Comparison of ENCODE assay signal across 16 cellular contexts in genomic region chr1:150554086-150554452, GRCh38. TPM values are rescaled to one million over a fixed set of nuclear protein-coding genes. Genes with fewer than 3 reads are reported as not detected.
DNase-seq lines count a peak whose midpoint lies in the region; ATAC-seq, FAIRE-seq and TF ChIP-seq lines count a peak whose summit lies in the region.
"Had no signal": no experiment of that assay in that cellular context is flagged by ENCODE, and none has a peak within 500 bp of the region (broad histone marks: within the 10 kb centered on the region; RNA-seq: fewer than 3 reads in every experiment).

No MANE protein-coding gene starts in this region.

- in situ Hi-C loops in gastrocnemius medialis (cut with MboI; ENCODE audit: low sequenced_read_pairs in 4 of 4) = no loop called here

- FAIRE-seq in kidney (lab: Jason Lieb, UNC) = no peak
- FAIRE-seq: A549 had no signal

- no peak for TF ChIP-seq POLR2A in gastrocnemius medialis (IDR thresholded peaks at IDR 0.05)

- H3K4me1 ChIP-seq in BLaER1 treated with 17β-estradiol and CSF1 and Interleukin-3, amounts not matched to agents 10 nM and 100 nM = peaks cover 46 to 92% (median 68%) of the 10 kb centered on the region in 10 experiments
- peaks cover 49% of the 10 kb centered on the region for H3K4me1 ChIP-seq in adipocyte (ENCODE audit: control insufficient read depth, insufficient read depth, low read length)
- peaks cover 7 to 11% of the 10 kb centered on the region in 2 donors for H3K4me1 ChIP-seq in kidney (ENCODE audit: control insufficient read depth in 1 of 2, insufficient read depth in 1 of 2, low read depth in 1 of 2, low read length in 2 of 2)
- H3K4me1 ChIP-seq in gastrocnemius medialis = peaks cover 29 to 31% of the 10 kb centered on the region in 2 donors

- peaks cover 0 to 33% (median 9%) of the 10 kb centered on the region in 11 experiments; a peak in 10 of 22 replicates for H4K20me1 ChIP-seq in BLaER1 treated with 17β-estradiol and CSF1 and Interleukin-3, amounts not matched to agents 10 nM and 100 nM

- H3K9ac ChIP-seq in BLaER1 treated with 17β-estradiol and CSF1 and Interleukin-3, amounts not matched to agents 10 nM and 100 nM = peak overlapping the region; percentile 73 to 86 (median 81); a peak in 20 of 22 replicates
- H3K9ac ChIP-seq in adipocyte (ENCODE audit: low read length) = peak overlapping the region; percentile 83
- no peak overlapping the region for H3K9ac ChIP-seq in kidney (ENCODE audit: low read length in 2 of 2)

- no peaks in the 10 kb centered on the region for H3K9me3 ChIP-seq in BLaER1 treated with 17β-estradiol and CSF1 and Interleukin-3, amounts not matched to agents 10 nM and 100 nM (replicated peaks in 1 of 11)
- H3K9me3 ChIP-seq in adipocyte (ENCODE audit: control insufficient read depth, low read length) = no peaks in the 10 kb centered on the region
- H3K9me3 ChIP-seq in kidney (ENCODE audit: control insufficient read depth in 1 of 2, low read length in 2 of 2) = no peaks in the 10 kb centered on the region
- H3K9me3 ChIP-seq in gastrocnemius medialis = no peaks in the 10 kb centered on the region
- H3K9me3 ChIP-seq: A549 had no signal

- ATAC-seq in gastrocnemius medialis (no peak), HG03460 (IDR thresholded peaks at IDR 0.05; ENCODE audit: unreplicated experiment) (no peak), GM19455 (IDR thresholded peaks at IDR 0.05; ENCODE audit: unreplicated experiment) (no peak)
- ATAC-seq: A549 had no signal

- DNase-seq in adipocyte (ENCODE audit: low read depth) (no peak), kidney (peak; percentile 66), gastrocnemius medialis (no peak), GM19240 (ENCODE audit: insufficient read length, low spot score) (no peak), NCI-H146 treated with DMSO at 0.1 percent for 48 hours (lab: John Stamatoyannopoulos, UW; ENCODE audit: unreplicated experiment) (no peak)
- DNase-seq: HCEC 1CT, NCI-H1436, NCI-H2081 treated with DMSO at 0.1 percent for 48 hours, NCI-H524 treated with DMSO at 0.1 percent for 48 hours, PC-9 had no signal

- H3K4me2 ChIP-seq in BLaER1 treated with 17β-estradiol and CSF1 and Interleukin-3, amounts not matched to agents 10 nM and 100 nM = peak overlapping the region in 10 of 11 experiments; percentile 87 to 98 (median 94); a peak in 19 of 22 replicates
- H3K4me2 ChIP-seq: A549 had no signal

- TF ChIP-seq CTCF in kidney (IDR thresholded peaks at IDR 0.05; ENCODE audit: borderline replicate concordance, extremely low read depth, insufficient read depth) (no peak), gastrocnemius medialis (IDR thresholded peaks at IDR 0.05 in 4 of 5, conservative IDR thresholded peaks at IDR 0.05 in 1 of 5) (no peak)

- intact Hi-C loops in kidney (cut with DNase I) = no loop called here
- intact Hi-C loops in gastrocnemius medialis (cut with DNase I; ENCODE audit: low total_unique reads) = no loop called here

- H3K27ac ChIP-seq in BLaER1 treated with 17β-estradiol and CSF1 and Interleukin-3, amounts not matched to agents 10 nM and 100 nM = peak overlapping the region; percentile 83 to 96 (median 90)
- H3K27ac ChIP-seq in kidney (ENCODE audit: low read depth in 2 of 2, low read length in 2 of 2) (no peak overlapping the region), gastrocnemius medialis (peak overlapping the region; percentile 8 to 92 (median 90))
- H3K27ac ChIP-seq: PC-9 had no signal

- peaks cover 0 to 60% (median 14%) of the 10 kb centered on the region in 11 experiments; a peak in 13 of 22 replicates for H3K36me3 ChIP-seq in BLaER1 treated with 17β-estradiol and CSF1 and Interleukin-3, amounts not matched to agents 10 nM and 100 nM
- H3K36me3 ChIP-seq in adipocyte (ENCODE audit: control insufficient read depth, insufficient read depth, low read length, severe bottlenecking) (peaks cover 31% of the 10 kb centered on the region), kidney (ENCODE audit: control insufficient read depth in 1 of 2, insufficient read depth in 2 of 2, low read length in 2 of 2) (peaks cover 4 to 5% of the 10 kb centered on the region in 2 donors), gastrocnemius medialis (no peaks in the 10 kb centered on the region)

- peaks cover 0 to 4% (median 0%) of the 10 kb centered on the region in 11 experiments; a peak in 2 of 22 replicates for H3K27me3 ChIP-seq in BLaER1 treated with 17β-estradiol and CSF1 and Interleukin-3, amounts not matched to agents 10 nM and 100 nM
- no peaks in the 10 kb centered on the region for H3K27me3 ChIP-seq in adipocyte (replicated peaks; ENCODE audit: control insufficient read depth, insufficient read depth, low read length)
- no peaks in the 10 kb centered on the region for H3K27me3 ChIP-seq in gastrocnemius medialis

- peak overlapping the region in 3 of 10 experiments; percentile 39 to 70 (median 60); a peak in 5 of 20 replicates for H3K4me3 ChIP-seq in BLaER1 treated with 17β-estradiol and CSF1 and Interleukin-3, amounts not matched to agents 10 nM and 100 nM
- H3K4me3 ChIP-seq in adipocyte (ENCODE audit: low read length) (no peak overlapping the region), kidney (ENCODE audit: low read length in 2 of 2) (no peak overlapping the region), gastrocnemius medialis (no peak overlapping the region)
- H3K4me3 ChIP-seq: A549, PC-9 had no signal

RNA-seq across cellular contexts. Expression of gene ADAMTSL4, which starts 4.9 kb away (rescaled TPM):
- total RNA-seq in kidney = 20.0 TPM
- polyA plus RNA-seq in kidney (ENCODE audit: insufficient read depth, low read depth, low replicate concordance) = 6.9 TPM
- 10 to 100 TPM in 2 of 4 donors, 1 to 10 TPM in 2; 5.6 to 30.0 (median 10.7) TPM for total RNA-seq in gastrocnemius medialis
- total RNA-seq: HT-29 had no signal

RNA-seq across cellular contexts. Expression of gene MCL1, which starts 25.3 kb away (rescaled TPM):
- total RNA-seq in kidney (253 TPM), gastrocnemius medialis (100 to 1,000 TPM; 136 to 199 (median 176) TPM)
- polyA plus RNA-seq in kidney (ENCODE audit: insufficient read depth, low read depth, low replicate concordance) = 79.5 TPM

RNA-seq across cellular contexts. Expression of gene FALEC, which starts 38.5 kb away (rescaled TPM):
- total RNA-seq in kidney (not detected), gastrocnemius medialis (not detected)
- polyA plus RNA-seq in kidney (ENCODE audit: insufficient read depth, low read depth, low replicate concordance) = not detected
- total RNA-seq: HT-29 had no signal
- polyA plus RNA-seq: CD14-positive monocyte had no signal

RNA-seq across cellular contexts. Expression of gene ECM1, which starts 46.2 kb away (rescaled TPM):
- total RNA-seq in kidney (9.2 TPM), gastrocnemius medialis (1 to 10 TPM; 1.5 to 8.5 (median 5.6) TPM)
- polyA plus RNA-seq in kidney (ENCODE audit: insufficient read depth, low read depth, low replicate concordance) = 36.4 TPM
- polyA plus RNA-seq: CD14-positive monocyte had no signal

Comparison
In these comparisons a context has a peak if more than half of its experiments do, and no peak if none do; other contexts are left out.
1. H3K27ac ChIP-seq: peak in BLaER1 treated with 17β-estradiol and CSF1 and Interleukin-3, amounts not matched to agents 10 nM and 100 nM (11 of 11) and gastrocnemius medialis (4 of 4); none in kidney (0 of 2).
2. H3K9ac ChIP-seq: peak in BLaER1 treated with 17β-estradiol and CSF1 and Interleukin-3, amounts not matched to agents 10 nM and 100 nM (11 of 11) and adipocyte (single experiment); none in kidney (0 of 2).